23 cellular contexts compared by ENCODE assay signal in genomic region chr11:81574301-81574700, GRCh38.
"Had no signal": no experiment of that assay in that cellular context is flagged by ENCODE, and none has a peak within 500 bp of the region (broad histone marks: within the 10 kb centered on the region; RNA-seq: fewer than 3 reads in every experiment).

No MANE protein-coding gene starts in this region.

- DNase-seq: naive thymus-derived CD8-positive, alpha-beta T cell; nephron progenitor cell; nucleus accumbens; pancreas; retina; right cardiac atrium; right lobe of liver; sigmoid colon; small intestine; stimulated activated CD4-positive, alpha-beta T cell treated with anti-CD3 and anti-CD28 coated beads, Interleukin-15, amount 100 ng/mL, for 24 hours; stimulated activated CD4-positive, alpha-beta T cell treated with anti-CD3 and anti-CD28 coated beads, Interleukin-2, amount 100 ng/mL, for 24 hours; stimulated activated CD4-positive, alpha-beta T cell treated with anti-CD3 and anti-CD28 coated beads, Interleukin-2, amount 100 ng/mL, for 48 hours; stimulated activated CD4-positive, alpha-beta T cell treated with anti-CD3 and anti-CD28 coated beads, Interleukin-4, amount 100 ng/mL, for 24 hours; stimulated activated naive B cell treated with anti-CD40 and anti-IgM and Interleukin-4, amounts not matched to agents 10 μg/mL and 1 μg/mL and 100 μg/mL, for 72 hours; stimulated activated naive CD4-positive, alpha-beta T cell treated with Interleukin-2 at 50 U/mL for 16 hours; stomach; testis; tibial artery; transverse colon; upper lobe of right lung; uterus had no signal

- H3K4me3 ChIP-seq: pancreas, prostate gland, right lobe of liver, sigmoid colon, stomach, suprapubic skin, testis, tibial artery, transverse colon, upper lobe of right lung, uterus had no signal
